ENCODE assay signal across 29 cellular contexts in the genomic region with DNA sequence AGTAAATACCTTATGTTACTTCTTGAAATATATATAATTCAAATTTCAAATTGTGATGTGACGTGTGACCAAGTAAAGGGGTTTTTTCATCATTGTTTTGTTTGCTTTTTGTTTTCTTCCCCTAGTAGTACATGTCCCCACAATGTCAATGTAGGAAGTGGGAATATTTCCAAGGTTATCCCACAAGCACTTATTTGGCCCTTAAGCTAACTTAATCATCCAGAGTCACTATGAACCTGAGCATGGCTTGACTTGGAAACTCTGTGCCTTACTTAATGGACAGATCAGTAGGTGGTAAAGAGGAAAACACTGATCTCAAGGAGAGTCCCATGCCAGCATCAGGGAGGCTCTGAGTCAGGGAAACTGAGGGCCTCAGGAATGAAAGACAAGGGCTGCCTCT.
"Had no signal": no experiment of that assay in that cellular context is flagged by ENCODE, and none has a peak within 500 bp of the region (broad histone marks: within the 10 kb centered on the region; RNA-seq: fewer than 3 reads in every experiment).

No MANE protein-coding gene starts in this region.

- H3K36me3 Mint-ChIP-seq: naive thymus-derived CD4-positive, alpha-beta T cell; neural progenitor cell had no signal

- H3K36me3 ChIP-seq: colonic mucosa, esophagus muscularis mucosa, heart right ventricle, left lung, neural progenitor cell, prostate gland, suprapubic skin, transverse colon, vagina had no signal

- H3K9me3 ChIP-seq: colonic mucosa, esophagus muscularis mucosa, heart right ventricle, prostate gland, suprapubic skin, transverse colon, vagina had no signal

- DNase-seq: colonic mucosa; effector CD8-positive, alpha-beta T cell; endodermal cell; foreskin melanocyte; glutamatergic neuron; heart right ventricle; hippocampal formation; left cardiac atrium; left lung; mesendoderm; midbrain; naive thymus-derived CD4-positive, alpha-beta T cell; right cardiac atrium; stimulated activated CD4-positive, alpha-beta T cell treated with anti-CD3 and anti-CD28 coated beads, Interleukin-12 subunit alpha, Interleukin-12 subunit beta, amount 100 ng/mL, for 4 hours; stimulated activated CD4-positive, alpha-beta T cell treated with anti-CD3 and anti-CD28 coated beads, Interleukin-1b, Interleukin-23, amount 100 ng/mL, for 48 hours; stimulated activated CD4-positive, alpha-beta T cell treated with anti-CD3 and anti-CD28 coated beads, Interleukin-4, amount 100 ng/mL, for 1 hour; stimulated activated CD8-positive, alpha-beta memory T cell treated with anti-CD3 and anti-CD28 coated beads, Interleukin-4, amount 100 ng/mL, for 48 hours; stimulated activated naive CD4-positive, alpha-beta T cell; stimulated activated naive CD8-positive, alpha-beta T cell treated with anti-CD3 and anti-CD28 coated beads, Interleukin-15, amount 100 ng/mL, for 72 hours; transverse colon had no signal

- H2AFZ ChIP-seq: neural progenitor cell had no signal

- H3K27ac ChIP-seq: colonic mucosa, epithelial cell of prostate, esophagus muscularis mucosa, heart right ventricle, left lung, neural progenitor cell, prostate gland, skin epidermis, suprapubic skin, transverse colon, vagina had no signal

- H3K27me3 Mint-ChIP-seq: dendritic cell treated with granulocyte-macrophage colony-stimulating factor and Interleukin-4, amounts not matched to agents 40 ng/mL and 50 ng/mL, for 4 days; naive thymus-derived CD4-positive, alpha-beta T cell; stimulated activated naive CD8-positive, alpha-beta T cell treated with anti-CD3 and anti-CD28 coated beads, Interleukin-15, amount 100 ng/mL, for 72 hours had no signal

- H3K27ac Mint-ChIP-seq: dendritic cell treated with granulocyte-macrophage colony-stimulating factor and Interleukin-4, amounts not matched to agents 40 ng/mL and 50 ng/mL, for 4 days; endodermal cell; naive thymus-derived CD4-positive, alpha-beta T cell; nephron; neural progenitor cell; stimulated activated naive CD8-positive, alpha-beta T cell treated with anti-CD3 and anti-CD28 coated beads, Interleukin-15, amount 100 ng/mL, for 72 hours had no signal

- H3K27me3 ChIP-seq: colonic mucosa, esophagus muscularis mucosa, heart right ventricle, left lung, neural progenitor cell, suprapubic skin, transverse colon, vagina had no signal

- H3K9ac ChIP-seq: neural progenitor cell had no signal

- H3K4me1 ChIP-seq: colonic mucosa, left lung, neural progenitor cell, prostate gland, suprapubic skin had no signal

- ATAC-seq: heart right ventricle; left cardiac atrium; left lung; naive thymus-derived CD4-positive, alpha-beta T cell; right cardiac atrium; stimulated activated naive CD8-positive, alpha-beta T cell treated with anti-CD3 and anti-CD28 coated beads, Interleukin-15, amount 100 ng/mL, for 72 hours had no signal

- H3K4me2 ChIP-seq: neural progenitor cell had no signal

- H3K4me3 ChIP-seq: colonic mucosa, esophagus muscularis mucosa, heart right ventricle, left lung, neural progenitor cell, prostate gland, skin epidermis, suprapubic skin, transverse colon, vagina had no signal

- H3K9me3 Mint-ChIP-seq: endodermal cell, neural progenitor cell had no signal

- H3K4me1 Mint-ChIP-seq: endodermal cell; naive thymus-derived CD4-positive, alpha-beta T cell; neural progenitor cell; stimulated activated naive CD8-positive, alpha-beta T cell treated with anti-CD3 and anti-CD28 coated beads, Interleukin-15, amount 100 ng/mL, for 72 hours had no signal

- H3K4me3 Mint-ChIP-seq: dendritic cell treated with granulocyte-macrophage colony-stimulating factor and Interleukin-4, amounts not matched to agents 40 ng/mL and 50 ng/mL, for 4 days; endodermal cell; naive thymus-derived CD4-positive, alpha-beta T cell; nephron; neural progenitor cell; stimulated activated naive CD8-positive, alpha-beta T cell treated with anti-CD3 and anti-CD28 coated beads, Interleukin-15, amount 100 ng/mL, for 72 hours had no signal
